ENCODE assay signal across 24 cellular contexts in the genomic region with DNA sequence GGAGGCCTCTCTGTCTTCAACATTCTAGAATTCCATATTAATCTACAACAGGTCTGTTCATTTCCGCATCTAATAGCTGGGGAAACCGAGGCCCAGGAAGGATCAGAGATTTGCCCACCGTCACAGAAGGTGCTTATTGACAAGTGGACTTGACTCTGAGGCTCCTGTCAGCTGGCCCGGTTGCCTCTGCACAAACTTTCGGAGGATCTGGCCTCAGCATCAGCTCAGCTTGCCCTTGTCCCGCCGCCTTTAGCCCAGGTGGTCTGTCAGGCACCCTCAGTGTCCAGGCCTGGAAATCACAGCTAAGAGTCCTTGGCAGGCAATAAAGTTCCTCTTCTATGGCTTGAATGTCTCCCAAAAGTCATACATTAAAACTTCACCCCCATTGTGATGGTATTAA.
"Had no signal": no experiment of that assay in that cellular context is flagged by ENCODE, and none has a peak within 500 bp of the region (broad histone marks: within the 10 kb centered on the region; RNA-seq: fewer than 3 reads in every experiment).

No MANE protein-coding gene starts in this region.

- ATAC-seq: left cardiac atrium; naive thymus-derived CD4-positive, alpha-beta T cell; pancreas; right lobe of liver had no signal

- H3K36me3 ChIP-seq: neutrophil, pancreas, right lobe of liver, tibial artery had no signal

- H3K4me1 Mint-ChIP-seq: brain had no signal

- H3K9me3 ChIP-seq: neutrophil, pancreas, right lobe of liver, tibial artery had no signal

- H3K27me3 ChIP-seq: right lobe of liver had no signal

- H3K27ac ChIP-seq: dorsolateral prefrontal cortex, epithelial cell of prostate, neutrophil, pancreas, right lobe of liver, SK-N-MC, tibial artery had no signal

- DNase-seq: activated B cell treated with CpG ODN at 0.5 μM for 24 hours; activated CD4-positive, alpha-beta T cell treated with anti-CD3 and anti-CD28 coated beads, Interleukin-2, amount 50 U/mL, for 1 hour; activated effector memory CD4-positive, alpha-beta T cell treated with anti-CD3 and anti-CD28 coated beads, Interleukin-2, amount 50 U/mL, for 16 hours; anterior cingulate cortex; caudate nucleus; dorsolateral prefrontal cortex; endodermal cell; foreskin fibroblast; glutamatergic neuron; hippocampal formation; left cardiac atrium; mesendoderm; naive thymus-derived CD4-positive, alpha-beta T cell; pancreas; right lobe of liver; small intestine; stimulated activated CD4-positive, alpha-beta T cell treated with anti-CD3 and anti-CD28 coated beads, Interleukin-15, amount 100 ng/mL, for 24 hours; stimulated activated CD4-positive, alpha-beta T cell treated with anti-CD3 and anti-CD28 coated beads, Interleukin-2, amount 100 ng/mL, for 48 hours; T-helper 9 cell; tibial artery had no signal

- H3K27ac Mint-ChIP-seq: activated B cell treated with CpG ODN at 0.5 μM for 24 hours, endodermal cell had no signal

- H3K4me1 ChIP-seq: pancreas, right lobe of liver, tibial artery had no signal

- H3K4me3 Mint-ChIP-seq: activated B cell treated with CpG ODN at 0.5 μM for 24 hours; brain; endodermal cell; naive thymus-derived CD4-positive, alpha-beta T cell had no signal

- H3K36me3 Mint-ChIP-seq: brain had no signal

- H3K9me3 Mint-ChIP-seq: activated B cell treated with CpG ODN at 0.5 μM for 24 hours; endodermal cell; naive thymus-derived CD4-positive, alpha-beta T cell had no signal

- H3K27me3 Mint-ChIP-seq: activated B cell treated with CpG ODN at 0.5 μM for 24 hours; naive thymus-derived CD4-positive, alpha-beta T cell had no signal

- H3K4me3 ChIP-seq: dorsolateral prefrontal cortex, pancreas, right lobe of liver, SK-N-MC, tibial artery had no signal
